Comparison of ENCODE assay signal across 8 cellular contexts in the genomic region with DNA sequence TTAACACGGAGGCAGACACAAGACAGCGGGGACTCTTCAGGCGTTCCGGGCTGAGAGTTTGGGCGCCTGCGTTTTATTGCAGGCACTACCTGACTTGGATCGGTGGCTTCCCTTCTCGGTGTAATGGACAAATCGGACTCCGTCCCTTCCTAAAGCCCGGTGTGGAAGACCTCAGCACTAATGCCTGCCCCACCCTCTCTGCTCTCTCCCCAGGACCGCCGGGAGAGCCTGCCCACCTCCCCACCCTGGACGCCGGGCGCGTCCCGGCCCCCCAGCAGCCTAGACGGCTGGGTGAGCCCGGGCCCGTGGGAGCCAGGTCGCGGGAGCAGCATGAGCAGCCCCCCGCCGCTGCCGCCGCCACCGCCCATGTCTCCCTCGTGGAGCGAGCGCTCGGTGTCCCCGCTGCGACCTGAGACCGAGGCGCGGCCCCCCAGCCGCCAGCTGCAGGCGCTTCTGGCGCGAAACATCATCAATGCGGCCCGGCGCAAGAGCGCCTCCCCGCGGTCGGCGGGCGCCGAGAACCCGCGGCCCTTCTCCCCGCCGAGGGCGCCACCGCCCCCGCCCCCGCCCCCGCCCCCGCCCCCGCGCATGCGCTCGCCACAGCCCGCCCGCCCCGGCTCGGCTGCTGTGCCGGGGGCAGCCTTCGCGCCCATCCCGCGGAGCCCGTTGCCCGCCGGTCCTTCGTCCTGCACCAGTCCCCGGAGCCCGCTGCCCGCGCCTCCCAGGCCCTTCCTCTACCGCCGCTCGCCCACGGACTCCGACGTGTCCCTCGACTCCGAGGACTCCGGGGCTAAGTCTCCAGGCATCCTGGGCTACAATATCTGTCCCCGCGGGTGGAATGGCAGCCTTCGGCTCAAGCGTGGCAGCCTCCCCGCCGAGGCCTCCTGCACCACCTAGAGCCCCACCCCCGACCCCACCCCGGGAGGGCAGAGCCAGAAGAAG. TPM values are rescaled to one million over a fixed set of nuclear protein-coding genes. Genes with fewer than 3 reads are reported as not detected.
A peak's percentile ranks its signal among the peaks of the same experiment; 100 is the strongest.
DNase-seq lines count a peak whose midpoint lies in the region; ATAC-seq and TF ChIP-seq lines count a peak whose summit lies in the region.

No MANE protein-coding gene starts in this region.

- 0 out of 2 replicates have a peak, but pooled peaks cover 3% of the 10 kb centered on the region for H3K27me3 ChIP-seq in HUES6 (ENCODE audit: control insufficient read depth, insufficient read depth, low read length)
- no peaks in the 10 kb centered on the region for H3K27me3 ChIP-seq in Peyer's patch
- peaks cover 3% of the 10 kb centered on the region for H3K27me3 ChIP-seq in osteoblast (ENCODE audit: insufficient read depth, low read length)
- no peaks in the 10 kb centered on the region for H3K27me3 ChIP-seq in tibial artery

- H3K79me2 ChIP-seq in osteoblast (ENCODE audit: insufficient read depth, low read length), result no peaks in the 10 kb centered on the region

- peak; percentile 70 for ATAC-seq in GM19467 (IDR thresholded peaks at IDR 0.05; ENCODE audit: unreplicated experiment)

- peaks cover 4% of the 10 kb centered on the region for H4K20me1 ChIP-seq in osteoblast (ENCODE audit: insufficient read depth, low read length)

- TF ChIP-seq POLR2A in Peyer's patch (IDR thresholded peaks at IDR 0.05), result no peak

- H3K36me3 Mint-ChIP-seq in activated T-helper 2 cell treated with anti-CD3 and anti-CD28 coated beads, Interferon-gamma antibody, Interleukin-2, Interleukin-4, amounts not matched to agents 10 μg/mL and 5 μg/mL and 100 μg/mL, durations not matched to agents 14 hours and 24 hours and 36 hours (ENCODE audit: low read depth), result no peaks in the 10 kb centered on the region

- H3K4me1 ChIP-seq in HUES6 (ENCODE audit: control insufficient read depth, insufficient read depth, low read length) (peaks cover 30% of the 10 kb centered on the region), Peyer's patch (peaks cover 0 to 10% (median 6%) of the 10 kb centered on the region in 4 donors), osteoblast (ENCODE audit: insufficient read depth, low read length) (peaks cover 22% of the 10 kb centered on the region), tibial artery (peaks cover 0 to 73% (median 48%) of the 10 kb centered on the region in 4 donors)

- peaks cover 6% of the 10 kb centered on the region for H3K4me1 Mint-ChIP-seq in activated T-helper 2 cell treated with anti-CD3 and anti-CD28 coated beads, Interferon-gamma antibody, Interleukin-2, Interleukin-4, amounts not matched to agents 10 μg/mL and 5 μg/mL and 100 μg/mL, durations not matched to agents 14 hours and 24 hours and 36 hours (ENCODE audit: low read depth)

- peak overlapping the region; percentile 34 for H2AFZ ChIP-seq in osteoblast (ENCODE audit: low read length)

- intact Hi-C loops in activated T-helper 2 cell treated with anti-CD3 and anti-CD28 coated beads, Interferon-gamma antibody, Interleukin-2, Interleukin-4, amounts not matched to agents 10 μg/mL and 5 μg/mL and 100 μg/mL, durations not matched to agents 14 hours and 24 hours and 36 hours (cut with micrococcal nuclease), result loop anchor here (1.0 to 10.0 kb wide), 3 partner anchors 95 to 202 kb away; partner anchors contain the start of gene IRGM
- intact Hi-C loops in tibial artery (cut with DNase I; ENCODE audit: low total_unique reads), result loop anchor here (2.0 to 10.0 kb wide), 3 partner anchors 66 to 202 kb away; no protein-coding TSS in a partner anchor

- H3K9me3 Mint-ChIP-seq in activated T-helper 2 cell treated with anti-CD3 and anti-CD28 coated beads, Interferon-gamma antibody, Interleukin-2, Interleukin-4, amounts not matched to agents 10 μg/mL and 5 μg/mL and 100 μg/mL, durations not matched to agents 14 hours and 24 hours and 36 hours, result no peaks in the 10 kb centered on the region

- H3K4me3 Mint-ChIP-seq in activated T-helper 2 cell treated with anti-CD3 and anti-CD28 coated beads, Interferon-gamma antibody, Interleukin-2, Interleukin-4, amounts not matched to agents 10 μg/mL and 5 μg/mL and 100 μg/mL, durations not matched to agents 14 hours and 24 hours and 36 hours (ENCODE audit: low read depth), result peak overlapping the region; percentile 77

- H3K4me3 ChIP-seq in HUES6 (ENCODE audit: low read depth, low read length) (peak overlapping the region; percentile 77), Peyer's patch (peak overlapping the region; percentile 47 to 69 (median 56)), osteoblast (ENCODE audit: insufficient read depth, low read length) (peak overlapping the region; percentile 68), tibial artery (peak overlapping the region; percentile 46 to 59)

- H3K27ac Mint-ChIP-seq in activated T-helper 2 cell treated with anti-CD3 and anti-CD28 coated beads, Interferon-gamma antibody, Interleukin-2, Interleukin-4, amounts not matched to agents 10 μg/mL and 5 μg/mL and 100 μg/mL, durations not matched to agents 14 hours and 24 hours and 36 hours, result no peak overlapping the region

- no peaks in the 10 kb centered on the region for H3K36me3 ChIP-seq in HUES6 (ENCODE audit: control insufficient read depth, insufficient read depth, low read length)
- peaks cover 0 to 11% (median 0%) of the 10 kb centered on the region in 3 donors for H3K36me3 ChIP-seq in Peyer's patch
- H3K36me3 ChIP-seq in osteoblast (ENCODE audit: insufficient read depth, low read length), result no peaks in the 10 kb centered on the region
- H3K36me3 ChIP-seq in tibial artery, result peaks cover 0 to 5% (median 0%) of the 10 kb centered on the region in 3 donors

- peak overlapping the region; percentile 59; the same call in 1 of the 2 replicates for H3K27ac ChIP-seq in HUES6 (ENCODE audit: low read depth, low read length)
- H3K27ac ChIP-seq in Peyer's patch, result peak overlapping the region; percentile 42 to 71 (median 58)
- no peak overlapping the region for H3K27ac ChIP-seq in osteoblast (ENCODE audit: low read depth, low read length)
- H3K27ac ChIP-seq in tibial artery, result peak overlapping the region; percentile 81

- no peaks in the 10 kb centered on the region for H3K9me3 ChIP-seq in HUES6 (ENCODE audit: control insufficient read depth, insufficient read depth, low read depth, low read length)
- H3K9me3 ChIP-seq in Peyer's patch, result no peaks in the 10 kb centered on the region
- no peaks in the 10 kb centered on the region for H3K9me3 ChIP-seq in osteoblast (ENCODE audit: low read depth, low read length)
- H3K9me3 ChIP-seq in tibial artery, result no peaks in the 10 kb centered on the region

- peak overlapping the region; percentile 72 for H3K9ac ChIP-seq in HUES6 (ENCODE audit: low read length)

- peak overlapping the region; percentile 79 for H3K4me2 ChIP-seq in osteoblast (ENCODE audit: insufficient read depth, low read length)

- H3K27me3 Mint-ChIP-seq in activated T-helper 2 cell treated with anti-CD3 and anti-CD28 coated beads, Interferon-gamma antibody, Interleukin-2, Interleukin-4, amounts not matched to agents 10 μg/mL and 5 μg/mL and 100 μg/mL, durations not matched to agents 14 hours and 24 hours and 36 hours (ENCODE audit: low read depth), result peaks cover 12% of the 10 kb centered on the region

- peak; percentile 42 for DNase-seq in COLO829 (ENCODE audit: low spot score)
- DNase-seq in Peyer's patch, result peak; percentile 63 to 88 (median 87)
- DNase-seq in activated T-helper 2 cell treated with anti-CD3 and anti-CD28 coated beads, Interferon-gamma antibody, Interleukin-2, Interleukin-4, amounts not matched to agents 10 μg/mL and 5 μg/mL and 100 μg/mL, durations not matched to agents 14 hours and 24 hours and 36 hours (ENCODE audit: low spot score), result peak; percentile 77
- peak; percentile 96 for DNase-seq in germinal center (ENCODE audit: low spot score)
- peak; percentile 98 for DNase-seq in osteoblast (ENCODE audit: insufficient read length, low spot score, missing footprints)
- peak in 1 of 2 donors; percentile 85 for DNase-seq in tibial artery

- TF ChIP-seq CTCF in Peyer's patch (IDR thresholded peaks at IDR 0.05) (peak; percentile 28 to 74 (median 67)), osteoblast (IDR thresholded peaks at IDR 0.05; ENCODE audit: extremely low read depth, low read depth, low read length) (peak; percentile 39), tibial artery (IDR thresholded peaks at IDR 0.05) (peak; percentile 59 to 68)

RNA-seq across cellular contexts. Expression of gene MYOZ3, which starts 4.6 kb away (rescaled TPM):
- total RNA-seq in Peyer's patch (under 1 TPM in 1 of 4 donors, not detected in 3; 0.54 TPM), osteoblast (under 0.01 TPM in 1 of 2 replicates, not detected in the other)
- total RNA-seq in activated T-helper 2 cell treated with anti-CD3 and anti-CD28 coated beads, Interferon-gamma antibody, Interleukin-2, Interleukin-4, amounts not matched to agents 10 μg/mL and 5 μg/mL and 100 μg/mL, durations not matched to agents 14 hours and 24 hours and 36 hours, result 0.09 TPM in 2 replicates

RNA-seq across cellular contexts. Expression of gene SYNPO, which starts 16.0 kb away (rescaled TPM):
- total RNA-seq in Peyer's patch, result 10 to 100 TPM; 28.1 to 93.3 (median 75.8) TPM
- total RNA-seq in activated T-helper 2 cell treated with anti-CD3 and anti-CD28 coated beads, Interferon-gamma antibody, Interleukin-2, Interleukin-4, amounts not matched to agents 10 μg/mL and 5 μg/mL and 100 μg/mL, durations not matched to agents 14 hours and 24 hours and 36 hours, result 0.11 TPM in 1 of 2 replicates, not detected in the other
- 2.7 and 4.0 TPM in 2 replicates for total RNA-seq in osteoblast

RNA-seq across cellular contexts. Expression of gene RBM22, which starts 44.4 kb away (rescaled TPM):
- total RNA-seq in Peyer's patch, result 10 to 100 TPM; 35.1 to 53.6 (median 44.0) TPM
- 65.2 and 71.7 TPM in 2 replicates for total RNA-seq in activated T-helper 2 cell treated with anti-CD3 and anti-CD28 coated beads, Interferon-gamma antibody, Interleukin-2, Interleukin-4, amounts not matched to agents 10 μg/mL and 5 μg/mL and 100 μg/mL, durations not matched to agents 14 hours and 24 hours and 36 hours
- 27.1 and 29.2 TPM in 2 replicates for total RNA-seq in osteoblast
